Comparison of ENCODE assay signal across 8 cellular contexts in genomic region chr11:59615637-59616395, GRCh38. TPM values are rescaled to one million over a fixed set of nuclear protein-coding genes. Genes with fewer than 3 reads are reported as not detected.
A peak's percentile ranks its signal among the peaks of the same experiment; 100 is the strongest.
DNase-seq lines count a peak whose midpoint lies in the region; ATAC-seq and TF ChIP-seq lines count a peak whose summit lies in the region.

OSBP (minus strand) TSS chr11:59615774; CDS start chr11:59615664, 110 bp downstream.

- peak within 1 kb of the TSS; percentile 91 for H3K4me3 Mint-ChIP-seq in activated T-cell treated with anti-CD3 and anti-CD28 coated beads, Interleukin-2, amount 50 U/mL, for 24 hours

- peaks cover 51% of the 10 kb centered on the region for H3K4me1 Mint-ChIP-seq in activated T-cell treated with anti-CD3 and anti-CD28 coated beads, Interleukin-2, amount 50 U/mL, for 24 hours (ENCODE audit: low read depth)

- DNase-seq in DMS53 (lab: John Stamatoyannopoulos, UW): peak; percentile 100
- DNase-seq in KBM-7: peak; percentile 100
- DNase-seq in activated T-cell treated with anti-CD3 and anti-CD28 coated beads, Interleukin-2, amount 50 U/mL, for 24 hours: peak; percentile 94
- DNase-seq in epithelial cell of proximal tubule (ENCODE audit: low read depth): peak; percentile 100
- peak; percentile 100 for DNase-seq in mucosa of gallbladder (ENCODE audit: low spot score)
- DNase-seq in stimulated activated CD8-positive, alpha-beta memory T cell treated with anti-CD3 and anti-CD28 coated beads, Interleukin-4, amount 100 ng/mL, for 4 hours (ENCODE audit: low read depth in 2 of 2, low spot score in 1 of 2): peak; percentile 96 to 97

- peak; percentile 88 for ATAC-seq in GM21717 (IDR thresholded peaks at IDR 0.05; ENCODE audit: unreplicated experiment)

- H3K27ac Mint-ChIP-seq in activated T-cell treated with anti-CD3 and anti-CD28 coated beads, Interleukin-2, amount 50 U/mL, for 24 hours: peak within 1 kb of the TSS; percentile 99

- H3K27me3 Mint-ChIP-seq in activated T-cell treated with anti-CD3 and anti-CD28 coated beads, Interleukin-2, amount 50 U/mL, for 24 hours: no peaks in the 10 kb centered on the region

- peak within 1 kb of the TSS; percentile 91 for H3K4me3 ChIP-seq in epithelial cell of proximal tubule (ENCODE audit: low read depth, low read length)

- no peaks in the 10 kb centered on the region for H3K9me3 Mint-ChIP-seq in activated T-cell treated with anti-CD3 and anti-CD28 coated beads, Interleukin-2, amount 50 U/mL, for 24 hours

- peaks cover 37% of the 10 kb centered on the region for H3K36me3 Mint-ChIP-seq in activated T-cell treated with anti-CD3 and anti-CD28 coated beads, Interleukin-2, amount 50 U/mL, for 24 hours (ENCODE audit: low read depth)

- in situ Hi-C loops in KBM-7 (cut with MboI; ENCODE audit: low pct_unique_long_range_greater_than_20kb, low sequenced_read_pairs): no loop called here

- TF ChIP-seq CTCF in epithelial cell of proximal tubule (conservative IDR thresholded peaks at IDR 0.05; ENCODE audit: low read depth, low read length): no peak

TF ChIP-seq in PFSK-1, 5 proteins besides CTCF, POLR2A, EP300 and RAD21:
- TF ChIP-seq POLR2AphosphoS5 (IDR thresholded peaks at IDR 0.05; ENCODE audit: low read depth, low read length): no peak
- peak; percentile 62 for TF ChIP-seq FOXP2 (optimal IDR thresholded peaks at IDR 0.05; ENCODE audit: borderline replicate concordance, extremely low read depth, extremely low read length, insufficient read depth)

RNA-seq across cellular contexts. Expression of gene OSBP, which starts in this region (rescaled TPM):
- polyA plus RNA-seq in PFSK-1 (2012; ENCODE audit: insufficient read length, low read depth): 19.0 TPM
- total RNA-seq in epithelial cell of proximal tubule (12.3 and 15.1 TPM in 2 replicates), mucosa of gallbladder (63.4 TPM)

Comparison
In these comparisons a context has a peak if more than half of its experiments do, and no peak if none do; other contexts are left out.
1. Peak in every context shown above with its lines: DNase-seq, ATAC-seq and H3K4me3 ChIP-seq.